Comparison of ENCODE assay signal across 15 cellular contexts in genomic region chr17:55454906-55455474, GRCh38. TPM values are rescaled to one million over a fixed set of nuclear protein-coding genes. Genes with fewer than 3 reads are reported as not detected.
DNase-seq lines count a peak whose midpoint lies in the region; ATAC-seq, FAIRE-seq and TF ChIP-seq lines count a peak whose summit lies in the region.
"Had no signal": no experiment of that assay in that cellular context is flagged by ENCODE, and none has a peak within 500 bp of the region (broad histone marks: within the 10 kb centered on the region; RNA-seq: fewer than 3 reads in every experiment).

No MANE protein-coding gene starts in this region.

- WGBS in lung, 2 donors, result 75 to 76% methylated on average over 4 of the region's 4 CpGs

- intact Hi-C loops in left ventricle myocardium inferior (cut with micrococcal nuclease), result no loop called here

- peak overlapping the region; percentile 37; the same call in 1 of the 2 replicates for H3K27ac Mint-ChIP-seq in HFFc6
- no peak overlapping the region for H3K27ac Mint-ChIP-seq in astrocyte (ENCODE audit: unreplicated experiment)
- no peak overlapping the region for H3K27ac Mint-ChIP-seq in stimulated activated naive B cell treated with anti-CD40 and anti-IgM and Interleukin-4, amounts not matched to agents 10 μg/mL and 1 μg/mL and 100 μg/mL, for 72 hours
- H3K27ac Mint-ChIP-seq: activated CD4-positive, alpha-beta memory T cell treated with anti-CD3 and anti-CD28 coated beads, Interleukin-2, amount 10 ng/mL, durations not matched to agents 7 days and 5 days; activated naive CD4-positive, alpha-beta T cell treated with anti-CD3 and anti-CD28 coated beads, Interleukin-2, amount 50 U/mL, for 72 hours had no signal

- no peaks in the 10 kb centered on the region for H4K20me1 ChIP-seq in astrocyte (ENCODE audit: insufficient read depth, low read length)
- H4K20me1 ChIP-seq: BLaER1 treated with 17β-estradiol and CSF1 and Interleukin-3, amounts not matched to agents 10 nM and 100 nM had no signal

- H3K4me1 Mint-ChIP-seq in HFFc6 (ENCODE audit: low read depth) (peaks cover 74% of the 10 kb centered on the region), astrocyte (ENCODE audit: low read depth, unreplicated experiment) (peaks cover 7% of the 10 kb centered on the region)
- H3K4me1 Mint-ChIP-seq in stimulated activated naive B cell treated with anti-CD40 and anti-IgM and Interleukin-4, amounts not matched to agents 10 μg/mL and 1 μg/mL and 100 μg/mL, for 72 hours, result peaks cover 26 to 35% of the 10 kb centered on the region in 2 donors

- no peaks in the 10 kb centered on the region for H3K79me2 ChIP-seq in ACC112 (ENCODE audit: control insufficient read depth, insufficient read depth, low read length, unreplicated experiment)
- no peaks in the 10 kb centered on the region for H3K79me2 ChIP-seq in astrocyte (ENCODE audit: insufficient read depth, low read length)

- H3K36me3 Mint-ChIP-seq in HFFc6 (ENCODE audit: low read depth) (no peaks in the 10 kb centered on the region), astrocyte (ENCODE audit: low read depth, unreplicated experiment) (no peaks in the 10 kb centered on the region)
- no peaks in the 10 kb centered on the region for H3K36me3 Mint-ChIP-seq in stimulated activated naive B cell treated with anti-CD40 and anti-IgM and Interleukin-4, amounts not matched to agents 10 μg/mL and 1 μg/mL and 100 μg/mL, for 72 hours
- H3K36me3 Mint-ChIP-seq: activated naive CD4-positive, alpha-beta T cell treated with anti-CD3 and anti-CD28 coated beads, Interleukin-2, amount 50 U/mL, for 72 hours had no signal

- H3K36me3 ChIP-seq in ACC112 (ENCODE audit: insufficient read depth, low read length), result no peaks in the 10 kb centered on the region
- H3K36me3 ChIP-seq in astrocyte (ENCODE audit: insufficient read depth, low read length), result no peaks in the 10 kb centered on the region
- no peaks in the 10 kb centered on the region for H3K36me3 ChIP-seq in lung (ENCODE audit: control insufficient read depth in 2 of 2, insufficient read depth in 2 of 2, low read length in 2 of 2)
- no peaks in the 10 kb centered on the region for H3K36me3 ChIP-seq in left ventricle myocardium inferior
- H3K36me3 ChIP-seq: BLaER1 treated with 17β-estradiol and CSF1 and Interleukin-3, amounts not matched to agents 10 nM and 100 nM; suprapubic skin had no signal

- no peak overlapping the region for H3K4me3 ChIP-seq in ACC112 (ENCODE audit: low read depth, low read length)
- no peak overlapping the region for H3K4me3 ChIP-seq in astrocyte (ENCODE audit: insufficient read depth, low read depth, low read length)
- no peak overlapping the region for H3K4me3 ChIP-seq in lung
- H3K4me3 ChIP-seq in left ventricle myocardium inferior, result no peak overlapping the region
- H3K4me3 ChIP-seq: BLaER1 treated with 17β-estradiol and CSF1 and Interleukin-3, amounts not matched to agents 10 nM and 100 nM; suprapubic skin had no signal

- DNase-seq in HFFc6 (peak; percentile 88), astrocyte (ENCODE audit: low read depth) (peak; percentile 46), lung (ENCODE audit: low spot score) (no peak), left ventricle myocardium inferior (no peak), occipital lobe (lab: John Stamatoyannopoulos, UW) (no peak), SIG-M5 (lab: John Stamatoyannopoulos, UW) (no peak)
- DNase-seq in stimulated activated naive B cell treated with anti-CD40 and anti-IgM and Interleukin-4, amounts not matched to agents 10 μg/mL and 1 μg/mL and 100 μg/mL, for 72 hours, result no peak
- DNase-seq: activated CD4-positive, alpha-beta memory T cell treated with anti-CD3 and anti-CD28 coated beads, Interleukin-2, amount 10 ng/mL, durations not matched to agents 7 days and 5 days; effector memory CD8-positive, alpha-beta T cell; NCI-H2171 treated with DMSO at 0.1 percent for 48 hours; stimulated activated CD4-positive, alpha-beta T cell treated with anti-CD3 and anti-CD28 coated beads, Interleukin-4, amount 100 ng/mL, for 24 hours had no signal

- H3K4me2 ChIP-seq in astrocyte (ENCODE audit: low read length), result no peak overlapping the region

- H3K4me1 ChIP-seq in ACC112 (ENCODE audit: control insufficient read depth, insufficient read depth, low read length, unreplicated experiment), result peaks cover 79% of the 10 kb centered on the region
- H3K4me1 ChIP-seq in astrocyte (ENCODE audit: insufficient read depth, low read length), result peaks cover 19% of the 10 kb centered on the region
- H3K4me1 ChIP-seq in lung (ENCODE audit: control insufficient read depth in 2 of 2, insufficient read depth in 2 of 2, low read length in 2 of 2), result peaks cover 7 to 8% of the 10 kb centered on the region in 2 donors
- peaks cover 20% of the 10 kb centered on the region for H3K4me1 ChIP-seq in left ventricle myocardium inferior

- H3K4me3 Mint-ChIP-seq in HFFc6 (peak overlapping the region; percentile 16; the same call in 1 of the 2 replicates), astrocyte (ENCODE audit: unreplicated experiment) (no peak overlapping the region)
- H3K4me3 Mint-ChIP-seq in stimulated activated naive B cell treated with anti-CD40 and anti-IgM and Interleukin-4, amounts not matched to agents 10 μg/mL and 1 μg/mL and 100 μg/mL, for 72 hours, result no peak overlapping the region
- H3K4me3 Mint-ChIP-seq: activated CD4-positive, alpha-beta memory T cell treated with anti-CD3 and anti-CD28 coated beads, Interleukin-2, amount 10 ng/mL, durations not matched to agents 7 days and 5 days; effector memory CD8-positive, alpha-beta T cell had no signal

- H3K27ac ChIP-seq in ACC112 (ENCODE audit: low read depth, low read length) (peak overlapping the region; percentile 90), astrocyte (ENCODE audit: low read depth, low read length) (no peak overlapping the region), lung (ENCODE audit: low read depth in 1 of 2, low read length in 1 of 2) (no peak overlapping the region), left ventricle myocardium inferior (replicated peaks) (no peak overlapping the region)
- H3K27ac ChIP-seq: BLaER1 treated with 17β-estradiol and CSF1 and Interleukin-3, amounts not matched to agents 10 nM and 100 nM; suprapubic skin had no signal

- H3K9me3 Mint-ChIP-seq in HFFc6 (no peaks in the 10 kb centered on the region), astrocyte (ENCODE audit: unreplicated experiment) (no peaks in the 10 kb centered on the region)
- H3K9me3 Mint-ChIP-seq in stimulated activated naive B cell treated with anti-CD40 and anti-IgM and Interleukin-4, amounts not matched to agents 10 μg/mL and 1 μg/mL and 100 μg/mL, for 72 hours, result no peaks in the 10 kb centered on the region
- H3K9me3 Mint-ChIP-seq: activated naive CD4-positive, alpha-beta T cell treated with anti-CD3 and anti-CD28 coated beads, Interleukin-2, amount 50 U/mL, for 72 hours; effector memory CD8-positive, alpha-beta T cell had no signal

- H3K27me3 Mint-ChIP-seq in HFFc6 (ENCODE audit: insufficient read depth) (peaks cover 6% of the 10 kb centered on the region), astrocyte (ENCODE audit: low read depth, unreplicated experiment) (no peaks in the 10 kb centered on the region)
- peaks cover 19 to 53% of the 10 kb centered on the region in 2 donors for H3K27me3 Mint-ChIP-seq in stimulated activated naive B cell treated with anti-CD40 and anti-IgM and Interleukin-4, amounts not matched to agents 10 μg/mL and 1 μg/mL and 100 μg/mL, for 72 hours

- no peak for FAIRE-seq in astrocyte (lab: Jason Lieb, UNC)

- H3K9ac ChIP-seq in astrocyte (ENCODE audit: low read length), result no peak overlapping the region
- H3K9ac ChIP-seq: BLaER1 treated with 17β-estradiol and CSF1 and Interleukin-3, amounts not matched to agents 10 nM and 100 nM had no signal

- ATAC-seq in lung (ENCODE audit: insufficient read depth, low FRiP score), result peak; percentile 36
- no peak for ATAC-seq in stimulated activated naive B cell treated with anti-CD40 and anti-IgM and Interleukin-4, amounts not matched to agents 10 μg/mL and 1 μg/mL and 100 μg/mL, for 72 hours (replicated peaks)
- ATAC-seq: activated naive CD4-positive, alpha-beta T cell treated with anti-CD3 and anti-CD28 coated beads, Interleukin-2, amount 50 U/mL, for 72 hours; effector memory CD8-positive, alpha-beta T cell had no signal

- TF ChIP-seq CTCF in HFFc6 (IDR thresholded peaks at IDR 0.05) (no peak), astrocyte (IDR thresholded peaks at IDR 0.05; ENCODE audit: insufficient read depth, low read depth, low read length) (no peak), lung (IDR thresholded peaks at IDR 0.05; ENCODE audit: control extremely low read depth, extremely low read depth) (no peak), left ventricle myocardium inferior (IDR thresholded peaks at IDR 0.05; ENCODE audit: borderline replicate concordance) (no peak)

- H3K27me3 ChIP-seq in ACC112 (ENCODE audit: insufficient read depth, low read length), result no peaks in the 10 kb centered on the region
- H3K27me3 ChIP-seq in astrocyte (ENCODE audit: insufficient read depth, low read length), result no peaks in the 10 kb centered on the region
- no peaks in the 10 kb centered on the region for H3K27me3 ChIP-seq in lung (ENCODE audit: control insufficient read depth, insufficient read depth)
- no peaks in the 10 kb centered on the region for H3K27me3 ChIP-seq in left ventricle myocardium inferior (ENCODE audit: low read depth)
- H3K27me3 ChIP-seq: BLaER1 treated with 17β-estradiol and CSF1 and Interleukin-3, amounts not matched to agents 10 nM and 100 nM had no signal

- H3K9me3 ChIP-seq in astrocyte (ENCODE audit: insufficient read depth, low read depth, low read length) (no peaks in the 10 kb centered on the region), lung (ENCODE audit: control insufficient read depth in 2 of 2, insufficient read depth in 1 of 2, low read length in 1 of 2) (no peaks in the 10 kb centered on the region), left ventricle myocardium inferior (replicated peaks) (no peaks in the 10 kb centered on the region)
- H3K9me3 ChIP-seq: suprapubic skin had no signal

- H2AFZ ChIP-seq in ACC112 (ENCODE audit: low read length, unreplicated experiment) (no peak overlapping the region), astrocyte (ENCODE audit: low read depth, low read length) (no peak overlapping the region)

RNA-seq across cellular contexts. Expression of gene MMD, which starts 33.4 kb away (rescaled TPM):
- total RNA-seq in HFFc6 (2021; fragmentation: NEBNext Ultra II Directional; extraction: Animal tissue kit (Norgen Biotek cat#: 25700)), result 1 to 10 TPM; 2.1 to 4.0 (median 3.6) TPM
- total RNA-seq in astrocyte (8.6 and 10.6 TPM in 2 replicates), lung (10 to 100 TPM; 15.8 to 19.0 TPM), left ventricle myocardium inferior (9.5 TPM), occipital lobe (204 TPM)
- 10 to 100 TPM; 10.9 to 11.1 TPM for polyA plus RNA-seq in lung

RNA-seq across cellular contexts. Expression of gene SMIM36, which starts 56.3 kb away (rescaled TPM):
- total RNA-seq in HFFc6 (2021; fragmentation: NEBNext Ultra II Directional; extraction: Animal tissue kit (Norgen Biotek cat#: 25700)), result not detected
- total RNA-seq in astrocyte (not detected in 2 replicates), lung (not detected), left ventricle myocardium inferior (not detected), occipital lobe (not detected)
- not detected for polyA plus RNA-seq in lung
- total RNA-seq: activated CD4-positive, alpha-beta memory T cell treated with anti-CD3 and anti-CD28 coated beads, Interleukin-2, amount 10 ng/mL, durations not matched to agents 7 days and 5 days; activated naive CD4-positive, alpha-beta T cell treated with anti-CD3 and anti-CD28 coated beads, Interleukin-2, amount 50 U/mL, for 72 hours; suprapubic skin had no signal

Comparison
In these comparisons a context has a peak if more than half of its experiments do, and no peak if none do; other contexts are left out.
1. DNase-seq: peak in HFFc6 (single experiment) and astrocyte (single experiment); none in lung (single experiment), left ventricle myocardium inferior (single experiment), occipital lobe (single experiment), SIG-M5 (single experiment) and stimulated activated naive B cell treated with anti-CD40 and anti-IgM and Interleukin-4, amounts not matched to agents 10 μg/mL and 1 μg/mL and 100 μg/mL, for 72 hours (single experiment).
2. RNA of gene MMD, which starts 33.4 kb away (total RNA-seq): 204 TPM in occipital lobe (single experiment); 15.8 to 19.0 TPM in lung, 9.5 TPM in left ventricle myocardium inferior (single experiment), 8.6 to 10.6 TPM in astrocyte and 2.1 to 4.0 TPM in HFFc6; every median in the first group is over 10 times any median in the second.